In the genomic region with DNA sequence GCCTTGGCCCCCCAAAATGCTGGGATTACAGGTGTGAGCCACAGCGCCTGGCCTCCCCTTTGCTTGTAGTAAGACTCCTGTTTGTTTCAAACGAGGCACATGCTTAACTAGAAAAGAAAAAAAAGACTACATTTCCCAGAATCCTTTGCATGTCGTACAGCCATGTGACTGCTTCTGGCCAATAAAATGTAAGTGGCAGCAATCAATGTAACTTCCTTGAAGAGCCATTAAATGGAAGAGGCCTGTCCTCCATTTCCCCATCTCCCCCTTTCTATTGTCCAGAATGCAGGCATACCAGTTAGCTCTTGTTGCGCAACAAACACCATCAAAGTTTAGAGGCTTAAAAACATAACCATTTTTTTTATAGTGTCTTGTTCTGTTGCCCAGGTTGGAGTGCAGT, we compare ENCODE assay signal across 1 cellular context.
TF ChIP-seq lines count a peak whose summit lies in the region.

No MANE protein-coding gene starts in this region.

TF ChIP-seq in A549, 52 proteins besides CTCF, POLR2A, EP300 and RAD21 (continued from another document):
- TF ChIP-seq, protein P1, sequence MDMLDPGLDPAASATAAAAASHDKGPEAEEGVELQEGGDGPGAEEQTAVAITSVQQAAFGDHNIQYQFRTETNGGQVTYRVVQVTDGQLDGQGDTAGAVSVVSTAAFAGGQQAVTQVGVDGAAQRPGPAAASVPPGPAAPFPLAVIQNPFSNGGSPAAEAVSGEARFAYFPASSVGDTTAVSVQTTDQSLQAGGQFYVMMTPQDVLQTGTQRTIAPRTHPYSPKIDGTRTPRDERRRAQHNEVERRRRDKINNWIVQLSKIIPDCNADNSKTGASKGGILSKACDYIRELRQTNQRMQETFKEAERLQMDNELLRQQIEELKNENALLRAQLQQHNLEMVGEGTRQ (IDR thresholded peaks at IDR 0.05) = peak; percentile 90
